Comparison of ENCODE assay signal across 1 cellular context in the genomic region with DNA sequence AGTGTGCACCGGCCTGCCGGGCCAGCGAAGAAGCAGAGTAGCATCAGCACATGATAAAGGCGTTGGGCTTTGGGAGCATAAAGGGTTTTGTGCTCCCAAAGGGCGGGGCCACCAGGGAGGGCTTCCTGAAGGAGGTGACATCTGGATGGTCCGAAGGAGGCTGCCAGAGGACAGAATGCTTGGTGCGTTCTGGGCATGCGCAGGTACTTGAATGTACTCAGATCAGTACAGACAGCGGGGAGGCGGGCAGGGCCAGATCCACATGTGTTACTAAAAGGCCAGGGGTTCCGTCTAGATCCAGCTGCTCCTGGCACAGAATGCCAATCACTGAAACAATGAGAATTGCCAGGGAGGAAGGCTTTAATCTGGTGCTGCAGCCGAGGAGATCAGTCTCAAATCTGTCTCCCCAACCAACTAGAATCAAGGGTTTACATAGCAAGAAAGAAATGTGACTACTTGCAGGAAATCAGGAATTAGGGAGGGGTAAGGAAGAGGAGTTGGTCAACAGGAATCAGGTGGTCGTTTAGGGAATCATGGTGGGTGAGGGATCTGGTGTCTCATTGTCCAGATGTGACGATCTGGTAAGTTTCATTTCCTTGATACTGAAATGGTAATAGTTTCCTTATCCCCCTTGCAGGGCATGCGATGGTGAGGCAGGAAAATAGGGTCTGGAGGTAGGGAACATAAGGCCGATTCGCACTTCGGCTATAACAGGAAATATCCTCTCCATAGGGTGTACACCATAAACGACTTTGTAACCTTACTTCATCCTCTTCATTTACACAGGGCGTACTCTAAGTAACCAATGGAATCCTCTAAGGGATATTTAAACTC.
TF ChIP-seq lines count a peak whose summit lies in the region.

LRRC34 (minus strand) TSS at position 61 of the 834 bp plus-strand sequence. CDS start 356 bp downstream, outside the sequence.
LRRIQ4 (plus strand) TSS at position 27 of the 834 bp plus-strand sequence. CDS start 9,052 bp downstream, outside the sequence.

TF ChIP-seq in SK-N-SH, 30 proteins besides CTCF, POLR2A, EP300 and RAD21 (continued from another document):
- no peak for TF ChIP-seq USF2 (IDR thresholded peaks at IDR 0.05; ENCODE audit: borderline replicate concordance, low read depth, low read length)
- no peak for TF ChIP-seq GABPA (IDR thresholded peaks at IDR 0.05; ENCODE audit: low read depth)
- no peak for TF ChIP-seq ZBTB33 (IDR thresholded peaks at IDR 0.05; ENCODE audit: borderline replicate concordance, low read depth)
- TF ChIP-seq NFIC (IDR thresholded peaks at IDR 0.05; ENCODE audit: borderline replicate concordance): no peak
- no peak for TF ChIP-seq TCF12 (IDR thresholded peaks at IDR 0.05)
- no peak for TF ChIP-seq PBX3 (IDR thresholded peaks at IDR 0.05)
- TF ChIP-seq FOXM1 (IDR thresholded peaks at IDR 0.05; ENCODE audit: low read depth): no peak
- no peak for TF ChIP-seq FOXJ3 (CRISPR knock-in tag; IDR thresholded peaks at IDR 0.05)
- TF ChIP-seq CHD2 (IDR thresholded peaks at IDR 0.05; ENCODE audit: low read length, partially characterized antibody): no peak
- TF ChIP-seq GATA2 (CRISPR knock-in tag; IDR thresholded peaks at IDR 0.05): no peak
- no peak for TF ChIP-seq MEF2A (IDR thresholded peaks at IDR 0.05; ENCODE audit: borderline replicate concordance, low read depth)
- TF ChIP-seq RFX5 (IDR thresholded peaks at IDR 0.05; ENCODE audit: low read length): no peak
- peak; percentile 70 for TF ChIP-seq MXI1 (IDR thresholded peaks at IDR 0.05; ENCODE audit: low read depth, low read length)
- TF ChIP-seq, protein P1, sequence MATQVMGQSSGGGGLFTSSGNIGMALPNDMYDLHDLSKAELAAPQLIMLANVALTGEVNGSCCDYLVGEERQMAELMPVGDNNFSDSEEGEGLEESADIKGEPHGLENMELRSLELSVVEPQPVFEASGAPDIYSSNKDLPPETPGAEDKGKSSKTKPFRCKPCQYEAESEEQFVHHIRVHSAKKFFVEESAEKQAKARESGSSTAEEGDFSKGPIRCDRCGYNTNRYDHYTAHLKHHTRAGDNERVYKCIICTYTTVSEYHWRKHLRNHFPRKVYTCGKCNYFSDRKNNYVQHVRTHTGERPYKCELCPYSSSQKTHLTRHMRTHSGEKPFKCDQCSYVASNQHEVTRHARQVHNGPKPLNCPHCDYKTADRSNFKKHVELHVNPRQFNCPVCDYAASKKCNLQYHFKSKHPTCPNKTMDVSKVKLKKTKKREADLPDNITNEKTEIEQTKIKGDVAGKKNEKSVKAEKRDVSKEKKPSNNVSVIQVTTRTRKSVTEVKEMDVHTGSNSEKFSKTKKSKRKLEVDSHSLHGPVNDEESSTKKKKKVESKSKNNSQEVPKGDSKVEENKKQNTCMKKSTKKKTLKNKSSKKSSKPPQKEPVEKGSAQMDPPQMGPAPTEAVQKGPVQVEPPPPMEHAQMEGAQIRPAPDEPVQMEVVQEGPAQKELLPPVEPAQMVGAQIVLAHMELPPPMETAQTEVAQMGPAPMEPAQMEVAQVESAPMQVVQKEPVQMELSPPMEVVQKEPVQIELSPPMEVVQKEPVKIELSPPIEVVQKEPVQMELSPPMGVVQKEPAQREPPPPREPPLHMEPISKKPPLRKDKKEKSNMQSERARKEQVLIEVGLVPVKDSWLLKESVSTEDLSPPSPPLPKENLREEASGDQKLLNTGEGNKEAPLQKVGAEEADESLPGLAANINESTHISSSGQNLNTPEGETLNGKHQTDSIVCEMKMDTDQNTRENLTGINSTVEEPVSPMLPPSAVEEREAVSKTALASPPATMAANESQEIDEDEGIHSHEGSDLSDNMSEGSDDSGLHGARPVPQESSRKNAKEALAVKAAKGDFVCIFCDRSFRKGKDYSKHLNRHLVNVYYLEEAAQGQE (IDR thresholded peaks at IDR 0.05; ENCODE audit: low read depth, low read length): no peak
